Comparison of ENCODE assay signal across 27 cellular contexts in the genomic region with DNA sequence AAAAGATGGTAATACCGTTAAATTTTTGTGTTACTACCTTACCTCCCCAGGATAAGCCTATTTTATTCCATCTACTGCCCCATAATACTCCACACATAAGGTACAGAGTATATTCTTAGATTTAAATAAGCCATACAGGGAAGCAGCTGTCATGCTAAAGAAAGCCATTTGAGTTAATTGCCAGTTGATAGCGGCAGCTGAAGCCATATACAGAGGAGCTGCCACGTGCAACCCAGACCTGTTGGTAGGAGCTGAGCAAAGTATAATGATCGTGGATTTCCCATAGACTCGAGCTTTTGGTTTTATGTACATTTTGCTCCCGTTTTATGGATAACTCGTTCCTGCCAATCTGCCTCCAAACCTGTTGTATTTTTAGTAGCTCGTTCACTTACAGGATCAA. TPM values are rescaled to one million over a fixed set of nuclear protein-coding genes. Genes with fewer than 3 reads are reported as not detected.
"Had no signal": no experiment of that assay in that cellular context is flagged by ENCODE, and none has a peak within 500 bp of the region (broad histone marks: within the 10 kb centered on the region; RNA-seq: fewer than 3 reads in every experiment).

No MANE protein-coding gene starts in this region.

- H3K27ac ChIP-seq: skin epidermis, transverse colon, vagina had no signal

- DNase-seq: activated CD4-positive, alpha-beta memory T cell treated with anti-CD3 and anti-CD28 coated beads for 36 hours; activated CD4-positive, alpha-beta T cell treated with anti-CD3 and anti-CD28 coated beads for 36 hours; activated CD8-positive, alpha-beta memory T cell treated with anti-CD3 and anti-CD28 coated beads, Interleukin-2, amount 10 ng/mL, durations not matched to agents 7 days and 5 days; activated naive CD4-positive, alpha-beta T cell treated with anti-CD3 and anti-CD28 coated beads for 36 hours; activated naive CD8-positive, alpha-beta T cell treated with anti-CD3 and anti-CD28 coated beads, Interleukin-2, amount 50 U/mL, for 24 hours; activated T-cell treated with anti-CD3 and anti-CD28 coated beads, Interleukin-2, amount 50 U/mL, for 1 hour; aorta; endodermal cell; head of caudate nucleus; kidney glomerular epithelial cell; mesenchymal stem cell; natural killer cell; nucleus accumbens; right cardiac atrium; stimulated activated CD4-positive, alpha-beta T cell treated with anti-CD3 and anti-CD28 coated beads, Interleukin-15, amount 100 ng/mL, for 24 hours; stimulated activated CD4-positive, alpha-beta T cell treated with anti-CD3 and anti-CD28 coated beads, Interleukin-4, amount 100 ng/mL, for 24 hours; stimulated activated naive CD8-positive, alpha-beta T cell treated with anti-CD3 and anti-CD28 coated beads, Interleukin-15, Interleukin-2, amounts not matched to agents 100 U/mL and 50 U/mL, for 24 hours; transverse colon had no signal

- H3K27me3 ChIP-seq: transverse colon, vagina had no signal

- ATAC-seq: activated CD4-positive, alpha-beta T cell treated with anti-CD3 and anti-CD28 coated beads for 36 hours; activated CD8-positive, alpha-beta memory T cell treated with anti-CD3 and anti-CD28 coated beads, Interleukin-2, amount 10 ng/mL, durations not matched to agents 7 days and 5 days; activated naive CD8-positive, alpha-beta T cell treated with anti-CD3 and anti-CD28 coated beads, Interleukin-2, amount 50 U/mL, for 24 hours; natural killer cell; right cardiac atrium; stimulated activated naive CD8-positive, alpha-beta T cell treated with anti-CD3 and anti-CD28 coated beads, Interleukin-15, Interleukin-2, amounts not matched to agents 100 U/mL and 50 U/mL, for 24 hours had no signal

- H3K9me3 ChIP-seq: transverse colon, vagina had no signal

- H3K4me3 ChIP-seq: skin epidermis, transverse colon, vagina had no signal

- H3K4me1 ChIP-seq: transverse colon, vagina had no signal

RNA-seq across cellular contexts. Expression of a gene that starts 12.0 kb away (rescaled TPM):
- total RNA-seq: activated CD4-positive, alpha-beta memory T cell treated with anti-CD3 and anti-CD28 coated beads for 36 hours; activated CD4-positive, alpha-beta T cell treated with anti-CD3 and anti-CD28 coated beads for 36 hours; activated CD8-positive, alpha-beta memory T cell treated with anti-CD3 and anti-CD28 coated beads, Interleukin-2, amount 10 ng/mL, durations not matched to agents 7 days and 5 days; activated naive CD4-positive, alpha-beta T cell treated with anti-CD3 and anti-CD28 coated beads for 36 hours; activated T-helper 2 cell treated with anti-CD3 and anti-CD28 coated beads, Interferon-gamma antibody, Interleukin-2, Interleukin-4, amounts not matched to agents 10 μg/mL and 5 μg/mL and 100 μg/mL, durations not matched to agents 14 hours and 24 hours and 36 hours; cerebellum; dermis microvascular lymphatic vessel endothelial cell; epithelial cell of proximal tubule; frontal cortex; liver; natural killer cell; posterior vena cava; right cardiac atrium; transverse colon; vagina had no signal
